9 cellular contexts compared by ENCODE assay signal in the genomic region with DNA sequence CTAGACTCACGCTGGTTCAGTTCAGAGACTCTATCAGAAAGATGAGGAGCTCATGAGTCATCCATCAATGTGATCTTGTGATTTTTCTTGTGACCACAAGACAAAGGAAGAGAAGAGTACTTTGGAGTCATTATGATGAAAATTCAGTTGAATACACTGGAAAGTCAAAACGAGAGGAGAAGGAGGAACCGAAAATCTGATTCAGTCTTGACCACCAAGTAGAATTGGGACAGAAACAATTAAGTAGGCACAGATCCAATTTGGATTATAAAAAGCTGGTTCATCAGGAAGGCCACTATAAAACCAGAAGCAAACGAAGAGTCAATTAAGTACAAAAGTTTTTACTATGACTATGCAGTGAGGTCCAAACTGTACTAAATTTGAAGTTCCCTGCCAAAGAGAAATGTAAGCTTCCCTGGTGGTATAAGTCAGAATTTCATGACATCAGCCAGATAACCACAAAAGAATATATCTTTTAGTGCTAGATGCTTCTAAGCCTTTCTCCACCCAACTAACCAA.
DNase-seq lines count a peak whose midpoint lies in the region; ATAC-seq and TF ChIP-seq lines count a peak whose summit lies in the region.
"Had no signal": no experiment of that assay in that cellular context is flagged by ENCODE, and none has a peak within 500 bp of the region (broad histone marks: within the 10 kb centered on the region; RNA-seq: fewer than 3 reads in every experiment).

No MANE protein-coding gene starts in this region.

- H3K4me1 ChIP-seq in left ventricle myocardium inferior (peaks cover 6% of the 10 kb centered on the region), BE2C (peaks cover 7% of the 10 kb centered on the region)
- H3K4me1 ChIP-seq: gastrocnemius medialis had no signal

- peak overlapping the region in 2 of 3 donors; percentile 34 to 36 for H3K4me3 Mint-ChIP-seq in T-cell

- peaks cover 38% of the 10 kb centered on the region for H3K36me3 Mint-ChIP-seq in T-cell

- H3K27me3 ChIP-seq in left ventricle myocardium inferior (ENCODE audit: low read depth) (no peaks in the 10 kb centered on the region), BE2C (no peaks in the 10 kb centered on the region)
- H3K27me3 ChIP-seq: gastrocnemius medialis had no signal

- intact Hi-C loops in left ventricle myocardium inferior (cut with micrococcal nuclease): no loop called here

- CTCF ChIA-PET in T-cell (lab: Charles Lee): interaction anchor here (0.6 to 1.5 kb wide), 10 partner anchors 10 to 182 kb away, joined by 3 to 8 read pairs (median 4); no protein-coding TSS in a partner anchor

- H3K4me1 Mint-ChIP-seq in T-cell: peaks cover 62 to 67% (median 64%) of the 10 kb centered on the region in 3 donors

- no peaks in the 10 kb centered on the region for H3K27me3 Mint-ChIP-seq in T-cell

- POLR2A ChIA-PET in T-cell (lab: Charles Lee): interaction anchor here in 1 of 2 donors (0.6 to 1.2 kb wide), 4 partner anchors 14 to 118 kb away, joined by 3 to 5 read pairs (median 3); no protein-coding TSS in a partner anchor

- peaks cover 5 to 10% (median 8%) of the 10 kb centered on the region in 3 donors for H3K9me3 Mint-ChIP-seq in T-cell

- no peak for TF ChIP-seq CTCF in left ventricle myocardium inferior (IDR thresholded peaks at IDR 0.05; ENCODE audit: borderline replicate concordance)
- no peak for TF ChIP-seq CTCF in BE2C (IDR thresholded peaks at IDR 0.05; ENCODE audit: low read depth, low read length)

- H3K9me3 ChIP-seq in left ventricle myocardium inferior (replicated peaks) (no peaks in the 10 kb centered on the region), BE2C (no peaks in the 10 kb centered on the region)
- H3K9me3 ChIP-seq: gastrocnemius medialis had no signal

- ATAC-seq in GM18861 (IDR thresholded peaks at IDR 0.05; ENCODE audit: unreplicated experiment): peak; percentile 72
- ATAC-seq in HG03060 (IDR thresholded peaks at IDR 0.05; ENCODE audit: low read depth, unreplicated experiment): peak; percentile 49
- ATAC-seq in T-cell (replicated peaks in 1 of 4): peak; percentile 62 to 94 (median 88)

- H3K36me3 ChIP-seq in left ventricle myocardium inferior: no peaks in the 10 kb centered on the region
- no peaks in the 10 kb centered on the region for H3K36me3 ChIP-seq in BE2C
- H3K36me3 ChIP-seq: gastrocnemius medialis had no signal

- H3K4me3 ChIP-seq in left ventricle myocardium inferior: no peak overlapping the region
- no peak overlapping the region for H3K4me3 ChIP-seq in BE2C (ENCODE audit: low read depth, low read length)
- H3K4me3 ChIP-seq: gastrocnemius medialis had no signal

- DNase-seq in AG08396 (ENCODE audit: low spot score): peak; percentile 26
- DNase-seq in T-cell: no peak
- DNase-seq in left ventricle myocardium inferior: no peak
- DNase-seq in LoVo (ENCODE audit: low spot score): no peak
- DNase-seq in NCI-H1048 (lab: John Stamatoyannopoulos, UW): no peak
- DNase-seq in BE2C: no peak
- DNase-seq: gastrocnemius medialis had no signal

- H3K27ac Mint-ChIP-seq in T-cell: peak overlapping the region; percentile 53 to 80

- peak overlapping the region; percentile 23 for H3K27ac ChIP-seq in left ventricle myocardium inferior (replicated peaks)
